In genomic region chr5:132500244-132500930, GRCh38 we compare ENCODE assay signal across 9 cellular contexts. TPM values are rescaled to one million over a fixed set of nuclear protein-coding genes. Genes with fewer than 3 reads are reported as not detected.
DNase-seq lines count a peak whose midpoint lies in the region; ATAC-seq, FAIRE-seq and TF ChIP-seq lines count a peak whose summit lies in the region.
"Had no signal": no experiment of that assay in that cellular context is flagged by ENCODE, and none has a peak within 500 bp of the region (broad histone marks: within the 10 kb centered on the region; RNA-seq: fewer than 3 reads in every experiment).

No MANE protein-coding gene starts in this region.

- TF ChIP-seq POLR2A in esophagus muscularis mucosa (IDR thresholded peaks at IDR 0.05; ENCODE audit: low read depth) (no peak), testis (IDR thresholded peaks at IDR 0.05) (no peak)

- POLR2A ChIA-PET in RWPE1 (lab: Yijun Ruan, JAX; ENCODE audit: low non-redundant PET) = no interaction called here

- TF ChIP-seq CTCF in GM10266 (IDR thresholded peaks at IDR 0.05; ENCODE audit: control insufficient read depth, insufficient read depth, low read depth, missing control alignments) (no peak), RWPE1 (conservative IDR thresholded peaks at IDR 0.05; ENCODE audit: low read depth) (no peak), esophagus muscularis mucosa (IDR thresholded peaks at IDR 0.05) (no peak), testis (IDR thresholded peaks at IDR 0.05) (no peak)

- H3K36me3 ChIP-seq in esophagus muscularis mucosa (no peaks in the 10 kb centered on the region), small intestine (ENCODE audit: control insufficient read depth in 2 of 2, insufficient read depth in 2 of 2, low read length in 2 of 2) (no peaks in the 10 kb centered on the region), testis (ENCODE audit: low read depth, missing control alignments) (no peaks in the 10 kb centered on the region)

- no peak overlapping the region for H3K4me3 ChIP-seq in esophagus muscularis mucosa
- no peak overlapping the region for H3K4me3 ChIP-seq in small intestine (ENCODE audit: low read depth in 1 of 2, low read length in 2 of 2)
- no peak overlapping the region for H3K4me3 ChIP-seq in testis

- no peak for FAIRE-seq in small intestine (lab: Jason Lieb, UNC)
- FAIRE-seq: endometrium had no signal

- ATAC-seq in HG02870 (IDR thresholded peaks at IDR 0.05; ENCODE audit: unreplicated experiment) = no peak

- H3K9me3 ChIP-seq in esophagus muscularis mucosa = no peaks in the 10 kb centered on the region
- H3K9me3 ChIP-seq in small intestine (ENCODE audit: control insufficient read depth, low read depth) = no peaks in the 10 kb centered on the region
- no peaks in the 10 kb centered on the region for H3K9me3 ChIP-seq in testis

- no peaks in the 10 kb centered on the region for H3K27me3 ChIP-seq in esophagus muscularis mucosa
- no peaks in the 10 kb centered on the region for H3K27me3 ChIP-seq in small intestine (ENCODE audit: control insufficient read depth in 2 of 2, insufficient read depth in 2 of 2, low read length in 2 of 2)
- H3K27me3 ChIP-seq in testis = no peaks in the 10 kb centered on the region

- 92% methylated on average over 6 of the region's 6 CpGs for WGBS in esophagus muscularis mucosa
- WGBS in small intestine, 3 donors = 58 to 74% (median 62%) methylated on average over 6 of the region's 6 CpGs
- 91 to 96% methylated on average over 5 to 6 of the region's 6 CpGs for WGBS in testis, 2 donors

- CTCF ChIA-PET in RWPE1 (lab: Yijun Ruan, JAX) = interaction anchor here (0.5 to 2.8 kb wide), 13 partner anchors 9 to 579 kb away, joined by 3 to 19 read pairs (median 4); no protein-coding TSS in a partner anchor

- no peak for TF ChIP-seq EP300 in esophagus muscularis mucosa (IDR thresholded peaks at IDR 0.05)

- peaks cover 35 to 76% (median 56%) of the 10 kb centered on the region in 4 donors for H3K4me1 ChIP-seq in esophagus muscularis mucosa
- H3K4me1 ChIP-seq in small intestine (ENCODE audit: control insufficient read depth in 2 of 2, insufficient read depth in 1 of 2, low read depth in 1 of 2, low read length in 1 of 2) = peaks cover 14 to 19% of the 10 kb centered on the region in 2 donors
- H3K4me1 ChIP-seq in testis = peaks cover 4% of the 10 kb centered on the region

- H3K27ac ChIP-seq in RWPE1 (peak overlapping the region; percentile 95), esophagus muscularis mucosa (replicated peaks in 1 of 4) (peak overlapping the region; percentile 94 to 98 (median 96)), small intestine (ENCODE audit: low read depth in 1 of 2, low read length in 1 of 2) (peak overlapping the region; percentile 84 to 98), testis (no peak overlapping the region)

- intact Hi-C loops in esophagus muscularis mucosa (cut with DNase I) (loop anchor here (2.0 to 10.0 kb wide), 3 partner anchors 114 to 324 kb away; partner anchors contain the start of gene SLC22A4), testis (cut with DNase I; ENCODE audit: low total_unique reads) (no loop called here)

- peak; percentile 6 for DNase-seq in GM10266 (ENCODE audit: extremely low spot score)
- DNase-seq in RWPE1 (ENCODE audit: low spot score) = no peak
- peak; percentile 81 for DNase-seq in esophagus muscularis mucosa (ENCODE audit: extremely low spot score)
- DNase-seq in small intestine = no peak
- DNase-seq in mesenteric fat pad (ENCODE audit: low spot score) = no peak
- no peak for DNase-seq in retina
- no peak for DNase-seq in testis

RNA-seq across cellular contexts. Expression of gene IRF1, which starts 9.8 kb away (rescaled TPM):
- total RNA-seq in esophagus muscularis mucosa = 100 to 1,000 TPM in 1 of 4 donors, 10 to 100 TPM in 3; 20.6 to 289 (median 29.6) TPM
- 10 to 100 TPM; 51.7 to 64.1 (median 54.0) TPM for polyA plus RNA-seq in small intestine
- total RNA-seq in mesenteric fat pad = 61.1 TPM
- 10 to 100 TPM; 20.2 to 22.5 TPM for total RNA-seq in testis
- polyA plus RNA-seq in testis (ENCODE audit: insufficient read depth, low read depth, low replicate concordance) = 31.7 TPM

RNA-seq across cellular contexts. Expression of gene IL5, which starts 42.9 kb away (rescaled TPM):
- total RNA-seq in esophagus muscularis mucosa (not detected), mesenteric fat pad (not detected), testis (10 to 100 TPM in 1 of 2 donors, 1 to 10 TPM in 1; 2.2 to 12.4 TPM)
- polyA plus RNA-seq in small intestine (not detected), testis (ENCODE audit: insufficient read depth, low read depth, low replicate concordance) (5.4 TPM)

RNA-seq across cellular contexts. Expression of gene RAD50, which starts 56.4 kb away (rescaled TPM):
- total RNA-seq in esophagus muscularis mucosa (10 to 100 TPM; 24.0 to 39.9 (median 29.3) TPM), mesenteric fat pad (44.2 TPM), testis (10 to 100 TPM; 38.6 to 41.6 TPM)
- polyA plus RNA-seq in small intestine (10 to 100 TPM in 2 of 3 donors, 1 to 10 TPM in 1; 6.8 to 11.2 (median 10.7) TPM), testis (ENCODE audit: insufficient read depth, low read depth, low replicate concordance) (5.0 TPM)

Comparison
In these comparisons a context has a peak if more than half of its experiments do, and no peak if none do; other contexts are left out.
1. DNase-seq: peak in GM10266 (single experiment) and esophagus muscularis mucosa (single experiment); none in RWPE1 (single experiment), small intestine (single experiment), mesenteric fat pad (single experiment), retina (single experiment) and testis (single experiment).
2. H3K27ac ChIP-seq: peak in RWPE1 (single experiment), esophagus muscularis mucosa (4 of 4) and small intestine (2 of 2); none in testis (0 of 2).